In the genomic region with DNA sequence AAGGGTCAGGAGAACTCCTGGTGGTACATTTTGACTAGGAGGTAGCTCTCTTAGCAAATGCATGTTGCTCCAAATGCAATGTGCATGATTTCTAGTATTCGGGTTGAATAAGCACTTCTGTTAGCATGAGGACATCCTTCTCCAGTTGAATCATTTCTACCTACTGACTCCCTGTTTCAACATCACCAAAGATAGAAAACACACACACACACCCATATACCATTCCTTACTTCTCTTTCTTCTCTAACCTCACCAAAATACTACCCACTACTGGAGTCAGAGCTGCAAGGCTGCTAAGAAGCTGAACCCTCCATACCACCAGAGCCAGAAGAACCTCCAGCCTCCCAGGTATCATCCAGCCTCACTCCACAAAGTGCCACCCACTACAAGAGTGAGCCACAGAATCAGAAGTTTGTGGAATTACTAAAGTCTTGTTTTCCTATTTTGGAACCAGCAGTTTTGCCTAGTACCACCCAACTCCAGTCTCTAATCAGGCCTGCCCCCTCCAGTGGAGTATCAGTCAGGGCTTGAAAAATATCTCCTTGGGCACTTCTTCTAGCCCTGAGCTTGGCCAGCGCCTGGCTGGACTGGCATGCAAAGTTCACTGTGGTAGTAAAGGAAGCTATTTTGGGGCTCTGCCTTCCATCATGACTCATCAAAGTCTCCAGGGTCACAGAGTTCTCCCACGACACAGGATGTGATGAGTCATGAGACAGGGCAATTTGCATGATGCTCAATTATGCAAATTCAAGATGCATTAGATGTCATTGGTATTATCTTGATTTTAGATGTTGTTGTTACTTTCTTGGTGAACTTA, we compare ENCODE assay signal across 8 cellular contexts.
A peak's percentile ranks its signal among the peaks of the same experiment; 100 is the strongest.
DNase-seq lines count a peak whose midpoint lies in the region; ATAC-seq and FAIRE-seq lines count a peak whose summit lies in the region.

No MANE protein-coding gene starts in this region.

- no peak for FAIRE-seq in RCC 7860 (lab: Jason Lieb, UNC)

- ATAC-seq in GM19043 (IDR thresholded peaks at IDR 0.05; ENCODE audit: low read depth, unreplicated experiment): peak; percentile 93
- ATAC-seq in HG03097 (IDR thresholded peaks at IDR 0.05; ENCODE audit: low FRiP score, unreplicated experiment): peak; percentile 69
- ATAC-seq in esophagus mucosa: peak; percentile 68

- DNase-seq in CMK (ENCODE audit: low read depth) (peak; percentile 29), RCC 7860 (ENCODE audit: low spot score) (peak; percentile 35), skeletal muscle cell (ENCODE audit: low read depth) (peak; percentile 67), activated gamma-delta T cell treated with Interleukin-2 at 50 U/mL for 16 hours (no peak)
- no peak for DNase-seq in activated CD8-positive, alpha-beta memory T cell treated with anti-CD3 and anti-CD28 coated beads for 24 hours

- H3K4me3 ChIP-seq in skeletal muscle cell (ENCODE audit: low read depth, low read length): no peak overlapping the region

Comparison
In these comparisons a context has a peak if more than half of its experiments do, and no peak if none do; other contexts are left out.
1. DNase-seq: peak in CMK (single experiment), RCC 7860 (single experiment) and skeletal muscle cell (single experiment); none in activated gamma-delta T cell treated with Interleukin-2 at 50 U/mL for 16 hours (single experiment) and activated CD8-positive, alpha-beta memory T cell treated with anti-CD3 and anti-CD28 coated beads for 24 hours (single experiment).
2. Peak in every context shown above with its lines, with median percentiles within 50 percentile points of each other: ATAC-seq.